15 cellular contexts compared by ENCODE assay signal in the genomic region with DNA sequence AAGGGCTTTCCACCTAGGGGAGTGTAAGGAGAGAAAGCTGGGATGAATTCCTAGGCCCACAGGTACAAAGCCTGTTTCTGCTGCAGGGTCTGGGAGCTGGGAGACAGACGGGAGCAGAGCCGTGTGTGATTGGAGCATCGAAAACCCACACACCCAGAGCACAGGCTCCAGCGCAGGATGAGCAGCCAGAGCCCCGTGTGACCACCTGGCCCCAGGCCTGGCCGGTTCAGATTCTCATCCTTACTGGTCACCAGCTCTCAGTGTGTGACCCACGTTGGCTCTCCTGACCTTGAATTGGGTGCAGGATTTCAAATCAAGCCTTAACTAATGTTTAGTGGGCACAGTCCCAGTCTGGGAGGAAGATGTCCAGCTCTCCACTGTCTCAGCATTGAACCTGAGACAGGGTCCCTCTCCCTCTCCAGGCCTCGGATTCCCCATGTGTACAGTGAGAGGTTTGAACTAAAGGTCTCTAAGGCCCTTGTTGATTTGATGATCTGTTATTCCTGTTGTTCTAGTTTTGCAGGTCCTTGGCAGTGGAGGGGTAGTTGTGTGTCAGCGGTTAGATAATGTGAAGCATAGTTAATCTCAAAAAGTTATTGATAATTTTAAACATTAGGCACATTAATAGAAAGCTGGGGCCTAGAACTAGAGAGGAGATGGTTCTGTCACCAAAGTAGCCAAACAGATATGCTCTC. TPM values are rescaled to one million over a fixed set of nuclear protein-coding genes. Genes with fewer than 3 reads are reported as not detected.
DNase-seq lines count a peak whose midpoint lies in the region; ATAC-seq, FAIRE-seq and TF ChIP-seq lines count a peak whose summit lies in the region.
"Had no signal": no experiment of that assay in that cellular context is flagged by ENCODE, and none has a peak within 500 bp of the region (broad histone marks: within the 10 kb centered on the region; RNA-seq: fewer than 3 reads in every experiment).

No MANE protein-coding gene starts in this region.

- DNase-seq in Calu3 (peak; percentile 20), bronchial epithelial cell (ENCODE audit: low read depth) (peak; percentile 39), naive B cell (no peak), spleen (no peak)
- DNase-seq in stimulated activated CD4-positive, alpha-beta T cell treated with anti-CD3 and anti-CD28 coated beads, Interleukin-2, amount 100 ng/mL, for 48 hours = no peak
- no peak for DNase-seq in stimulated activated CD8-positive, alpha-beta memory T cell treated with anti-CD3 and anti-CD28 coated beads, Interleukin-4, amount 100 ng/mL, for 48 hours
- DNase-seq: activated CD4-positive, alpha-beta memory T cell treated with anti-CD3 and anti-CD28 coated beads for 36 hours; AML-193; brain microvascular endothelial cell; NCI-H446 had no signal

- peaks cover 5 to 52% (median 44%) of the 10 kb centered on the region in 6 donors for H3K4me1 ChIP-seq in spleen
- H3K4me1 ChIP-seq: HAP-1 had no signal

- intact Hi-C loops in Calu3 (cut with micrococcal nuclease; ENCODE audit: unreplicated experiment) = loop anchor here (2.0 kb wide), 1 partner anchor 147 kb away; no protein-coding TSS in a partner anchor
- intact Hi-C loops in spleen (cut with DNase I; ENCODE audit: low total_unique reads) = no loop called here

- H3K4me3 Mint-ChIP-seq in Calu3 (ENCODE audit: low read depth, unreplicated experiment) = peak overlapping the region; percentile 20
- peak overlapping the region; percentile 19 to 88 (median 46) for H3K4me3 Mint-ChIP-seq in IgD-negative memory B cell
- peak overlapping the region in 7 of 8 donors; percentile 11 to 85 (median 59) for H3K4me3 Mint-ChIP-seq in naive B cell
- H3K4me3 Mint-ChIP-seq: activated CD4-positive, alpha-beta memory T cell treated with anti-CD3 and anti-CD28 coated beads for 36 hours had no signal

- no peak for TF ChIP-seq CTCF in Calu3 (IDR thresholded peaks at IDR 0.05; ENCODE audit: unreplicated experiment)
- TF ChIP-seq CTCF in bronchial epithelial cell (IDR thresholded peaks at IDR 0.05; ENCODE audit: insufficient read depth, low read length, severe bottlenecking) = no peak
- no peak for TF ChIP-seq CTCF in spleen (IDR thresholded peaks at IDR 0.05 in 8 of 11, conservative IDR thresholded peaks at IDR 0.05 in 3 of 11)

- no peaks in the 10 kb centered on the region for H3K36me3 ChIP-seq in bronchial epithelial cell (ENCODE audit: control insufficient read depth, insufficient read depth, low read length)
- peaks cover 0 to 5% (median 0%) of the 10 kb centered on the region in 6 donors for H3K36me3 ChIP-seq in spleen
- H3K36me3 ChIP-seq: brain microvascular endothelial cell, neutrophil had no signal

- 85 to 92% (median 89%) methylated on average over 9 of the region's 9 CpGs for WGBS in spleen, 5 donors

- TF ChIP-seq POLR2A in spleen (IDR thresholded peaks at IDR 0.05) = no peak

- H3K27me3 ChIP-seq in bronchial epithelial cell (ENCODE audit: control insufficient read depth, insufficient read depth, low read length) (no peaks in the 10 kb centered on the region), spleen (replicated peaks in 1 of 7) (no peaks in the 10 kb centered on the region)
- H3K27me3 ChIP-seq: brain microvascular endothelial cell, neutrophil had no signal

- H3K27me3 Mint-ChIP-seq in Calu3 (ENCODE audit: unreplicated experiment) (no peaks in the 10 kb centered on the region), IgD-negative memory B cell (no peaks in the 10 kb centered on the region), naive B cell (no peaks in the 10 kb centered on the region)
- H3K27me3 Mint-ChIP-seq: activated CD4-positive, alpha-beta memory T cell treated with anti-CD3 and anti-CD28 coated beads for 36 hours had no signal

- H3K4me1 Mint-ChIP-seq in Calu3 (ENCODE audit: low read depth, unreplicated experiment) (peaks cover 59% of the 10 kb centered on the region), IgD-negative memory B cell (peaks cover 39 to 64% (median 54%) of the 10 kb centered on the region in 3 donors), naive B cell (peaks cover 58 to 67% (median 60%) of the 10 kb centered on the region in 3 donors)

- peak overlapping the region in 3 of 8 donors; percentile 11 to 65 (median 33) for H3K27ac ChIP-seq in spleen
- H3K27ac ChIP-seq: brain microvascular endothelial cell, neutrophil had no signal

- CTCF ChIA-PET in Calu3 (lab: Charles Lee) = interaction anchor here (0.7 to 1.3 kb wide), 4 partner anchors 10 to 221 kb away, joined by 3 to 8 read pairs (median 4); no protein-coding TSS in a partner anchor

- H3K4me3 ChIP-seq in bronchial epithelial cell (ENCODE audit: low read depth, low read length) = no peak overlapping the region
- no peak overlapping the region for H3K4me3 ChIP-seq in spleen
- H3K4me3 ChIP-seq: HAP-1 had no signal

- no peak for ATAC-seq in naive B cell (ENCODE audit: low read depth in 2 of 2)
- no peak for ATAC-seq in activated CD4-positive, CD25-positive, alpha-beta regulatory T cell treated with anti-CD3 and anti-CD28 coated beads, Interleukin-2, amount 50 U/mL, for 24 hours

- FAIRE-seq in bronchial epithelial cell (lab: Jason Lieb, UNC) = peak; percentile 36
- FAIRE-seq: HTR-8/SVneo had no signal

- H3K36me3 Mint-ChIP-seq in Calu3 (ENCODE audit: insufficient read depth, unreplicated experiment) (peaks cover 15% of the 10 kb centered on the region), IgD-negative memory B cell (no peaks in the 10 kb centered on the region), naive B cell (peaks cover 0 to 18% of the 10 kb centered on the region in 2 donors)

- H3K9me3 Mint-ChIP-seq in Calu3 (ENCODE audit: low read depth, unreplicated experiment) (no peaks in the 10 kb centered on the region), IgD-negative memory B cell (peaks cover 0 to 13% (median 0%) of the 10 kb centered on the region in 3 donors), naive B cell (peaks cover 3 to 13% (median 7%) of the 10 kb centered on the region in 7 donors)

- H3K9me3 ChIP-seq in spleen = peaks cover 0 to 16% (median 9%) of the 10 kb centered on the region in 8 donors
- H3K9me3 ChIP-seq: HAP-1, neutrophil had no signal

- H3K27ac Mint-ChIP-seq in Calu3 (ENCODE audit: unreplicated experiment) (peak overlapping the region; percentile 51), IgD-negative memory B cell (peak overlapping the region; percentile 82 to 98 (median 95)), naive B cell (peak overlapping the region; percentile 92 to 97 (median 94))
- H3K27ac Mint-ChIP-seq: activated CD4-positive, alpha-beta memory T cell treated with anti-CD3 and anti-CD28 coated beads for 36 hours had no signal

- BruUV-seq in Calu3 (replicated peaks; lab: Mats Ljungman, UMichigan) = no TSS peak

RNA-seq across cellular contexts. Expression of gene PPARGC1B, which starts 50.1 kb away (rescaled TPM):
- total RNA-seq in Calu3 (2022) (8.8 and 9.3 TPM in 2 replicates), bronchial epithelial cell (1.8 and 2.0 TPM in 2 replicates), spleen (1 to 10 TPM; 4.4 to 9.1 (median 7.1) TPM)
- polyA plus RNA-seq in IgD-negative memory B cell (10.9 TPM), naive B cell (ENCODE audit: low read depth in 6 of 6) (1 to 10 TPM in 5 of 6 donors, under 1 TPM in 1; 0.62 to 2.5 (median 1.6) TPM), spleen (1 to 10 TPM in 1 of 3 donors, under 1 TPM in 2; 0.61 to 1.7 (median 0.76) TPM)

Comparison
In these comparisons a context has a peak if more than half of its experiments do, and no peak if none do; other contexts are left out.
1. DNase-seq: peak in Calu3 (single experiment) and bronchial epithelial cell (single experiment); none in naive B cell (single experiment), stimulated activated CD4-positive, alpha-beta T cell treated with anti-CD3 and anti-CD28 coated beads, Interleukin-2, amount 100 ng/mL, for 48 hours (0 of 2), spleen (single experiment) and stimulated activated CD8-positive, alpha-beta memory T cell treated with anti-CD3 and anti-CD28 coated beads, Interleukin-4, amount 100 ng/mL, for 48 hours (single experiment).
2. Peak in every context shown above with its lines, with median percentiles within 50 percentile points of each other: H3K27ac Mint-ChIP-seq and H3K4me3 Mint-ChIP-seq.